ENCODE assay signal across 32 cellular contexts in genomic region chr7:127638197-127638596, GRCh38. TPM values are rescaled to one million over a fixed set of nuclear protein-coding genes. Genes with fewer than 3 reads are reported as not detected.
"Had no signal": no experiment of that assay in that cellular context is flagged by ENCODE, and none has a peak within 500 bp of the region (broad histone marks: within the 10 kb centered on the region; RNA-seq: fewer than 3 reads in every experiment).

No MANE protein-coding gene starts in this region.

- H3K36me3 ChIP-seq: colonic mucosa, gastroesophageal sphincter, heart left ventricle, ovary, suprapubic skin, transverse colon, upper lobe of right lung, vagina had no signal

- H3K4me1 ChIP-seq: colonic mucosa, gastroesophageal sphincter, heart left ventricle, psoas muscle, suprapubic skin, transverse colon, upper lobe of right lung, vagina had no signal

- H3K9me3 ChIP-seq: colonic mucosa, gastroesophageal sphincter, heart left ventricle, ovary, psoas muscle, suprapubic skin, transverse colon, upper lobe of right lung, vagina had no signal

- H3K4me2 ChIP-seq: hepatocyte had no signal

- H3K79me2 ChIP-seq: hepatocyte had no signal

- ATAC-seq: esophagus mucosa; gastroesophageal sphincter; heart left ventricle; left lobe of liver; natural killer cell; psoas muscle; right cardiac atrium; stimulated activated naive CD8-positive, alpha-beta T cell treated with anti-CD3 and anti-CD28 coated beads, Interleukin-15, amount 100 ng/mL, for 72 hours; upper lobe of right lung had no signal

- H3K27me3 ChIP-seq: colonic mucosa, hepatocyte, ovary, suprapubic skin, upper lobe of right lung, vagina had no signal

- H2AFZ ChIP-seq: hepatocyte had no signal

- FAIRE-seq: kidney, small intestine had no signal

- DNase-seq: colonic mucosa; effector CD8-positive, alpha-beta T cell; endodermal cell; foreskin fibroblast; heart left ventricle; kidney; natural killer cell; occipital lobe; ovary; posterior cingulate gyrus; psoas muscle; right cardiac atrium; small intestine; stimulated activated CD4-positive, alpha-beta T cell treated with anti-CD3 and anti-CD28 coated beads, Interleukin-1b, Interleukin-23, amount 100 ng/mL, for 48 hours; stimulated activated CD4-positive, alpha-beta T cell treated with anti-CD3 and anti-CD28 coated beads, Interleukin-4, amount 100 ng/mL, for 1 hour; stimulated activated CD8-positive, alpha-beta memory T cell treated with anti-CD3 and anti-CD28 coated beads, Interleukin-4, amount 100 ng/mL, for 48 hours; stimulated activated naive CD4-positive, alpha-beta T cell; stimulated activated naive CD8-positive, alpha-beta T cell treated with anti-CD3 and anti-CD28 coated beads, Interleukin-15, amount 100 ng/mL, for 72 hours; transverse colon; upper lobe of right lung had no signal

- H3K27ac ChIP-seq: colonic mucosa, epithelial cell of prostate, gastroesophageal sphincter, heart left ventricle, hepatocyte, ovary, psoas muscle, suprapubic skin, transverse colon, upper lobe of right lung, vagina had no signal

- H3K4me3 ChIP-seq: colonic mucosa, gastroesophageal sphincter, heart left ventricle, hepatocyte, lung, ovary, psoas muscle, suprapubic skin, transverse colon, upper lobe of right lung, vagina had no signal

RNA-seq across cellular contexts. Expression of gene PAX4, which starts 20.3 kb away (rescaled TPM):
- total RNA-seq: esophagus mucosa, gastroesophageal sphincter, heart left ventricle, kidney, left lobe of liver, liver, lung, mononuclear cell, natural killer cell, occipital lobe, ovary, psoas muscle, renal cortical epithelial cell, right cardiac atrium, suprapubic skin, upper lobe of right lung, vagina had no signal
- polyA plus RNA-seq: heart left ventricle, liver, lung, neural cell, ovary, psoas muscle, right cardiac atrium had no signal

RNA-seq across cellular contexts. Expression of gene FSCN3, which starts 44.7 kb away (rescaled TPM):
- polyA plus RNA-seq: hepatocyte, liver had no signal
